24 cellular contexts compared by ENCODE assay signal in the genomic region with DNA sequence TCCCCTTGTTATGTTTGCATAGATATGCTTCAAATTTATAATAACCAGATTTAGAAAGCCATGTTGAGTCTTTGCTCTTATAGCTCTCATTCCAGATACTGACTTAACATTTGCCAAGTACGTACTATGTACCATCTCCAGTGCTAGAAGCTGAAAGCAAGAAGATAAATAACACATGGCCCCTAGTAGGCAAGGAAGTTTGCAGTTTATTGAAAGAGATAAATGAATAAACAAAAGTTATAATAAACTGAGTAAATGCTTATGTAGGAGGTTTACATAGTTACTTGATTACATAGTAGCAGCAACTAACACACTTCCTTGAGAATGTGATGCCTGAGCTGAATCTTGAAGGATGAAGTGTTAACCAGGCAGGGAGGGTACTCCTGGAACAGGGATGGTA.
DNase-seq lines count a peak whose midpoint lies in the region; ATAC-seq, FAIRE-seq and TF ChIP-seq lines count a peak whose summit lies in the region.
"Had no signal": no experiment of that assay in that cellular context is flagged by ENCODE, and none has a peak within 500 bp of the region (broad histone marks: within the 10 kb centered on the region; RNA-seq: fewer than 3 reads in every experiment).

No MANE protein-coding gene starts in this region.

- H3K9ac ChIP-seq in keratinocyte (ENCODE audit: control insufficient read depth, extremely low read depth, insufficient read depth, low read length) (no peak overlapping the region), smooth muscle cell (ENCODE audit: low read depth) (no peak overlapping the region)
- H3K9ac ChIP-seq: BLaER1 had no signal

- 39% methylated on average over 1 of the region's 1 CpG for WGBS in smooth muscle cell (ENCODE audit: low lambda C conversion rate)

- no peaks in the 10 kb centered on the region for H3K9me1 ChIP-seq in keratinocyte (ENCODE audit: control insufficient read depth, extremely low read depth, insufficient read depth, low read length)

- H4K20me1 ChIP-seq in keratinocyte (ENCODE audit: control insufficient read depth, extremely low read depth, insufficient read depth, low read length), result no peaks in the 10 kb centered on the region
- H4K20me1 ChIP-seq in smooth muscle cell (ENCODE audit: low read depth), result no peaks in the 10 kb centered on the region
- H4K20me1 ChIP-seq: BLaER1 had no signal

- DNase-seq in amniotic epithelial cell (ENCODE audit: low read depth) (peak; percentile 29), keratinocyte (ENCODE audit: low read depth, low spot score) (no peak), smooth muscle cell (lab: John Stamatoyannopoulos, UW; ENCODE audit: unreplicated experiment) (no peak), NCI-H526 (lab: John Stamatoyannopoulos, UW) (no peak)
- DNase-seq: 8988T; ACHN; BE2C; C1 segment of cervical spinal cord; CD4-positive, alpha-beta memory T cell; CD4-positive, CD25-positive, alpha-beta regulatory T cell; CD8-positive, alpha-beta memory T cell; COR-L47; DMS 273 treated with DMSO at 0.1 percent for 48 hours; DMS153; DMS79 treated with DMSO at 0.1 percent for 48 hours; GF-D8 had no signal

- no peak overlapping the region for H3K27ac Mint-ChIP-seq in stimulated activated memory B cell treated with anti-CD40 and anti-IgM and Interleukin-4, amounts not matched to agents 10 μg/mL and 1 μg/mL and 100 μg/mL, for 72 hours
- H3K27ac Mint-ChIP-seq: CD14-positive monocyte; CD4-positive, alpha-beta memory T cell; CD4-positive, CD25-positive, alpha-beta regulatory T cell; CD8-positive, alpha-beta memory T cell had no signal

- no peaks in the 10 kb centered on the region for H3K27me3 Mint-ChIP-seq in stimulated activated memory B cell treated with anti-CD40 and anti-IgM and Interleukin-4, amounts not matched to agents 10 μg/mL and 1 μg/mL and 100 μg/mL, for 72 hours
- H3K27me3 Mint-ChIP-seq: CD4-positive, CD25-positive, alpha-beta regulatory T cell had no signal

- H3K36me3 Mint-ChIP-seq in stimulated activated memory B cell treated with anti-CD40 and anti-IgM and Interleukin-4, amounts not matched to agents 10 μg/mL and 1 μg/mL and 100 μg/mL, for 72 hours, result no peaks in the 10 kb centered on the region
- H3K36me3 Mint-ChIP-seq: CD14-positive monocyte; CD4-positive, alpha-beta memory T cell; CD4-positive, CD25-positive, alpha-beta regulatory T cell; CD8-positive, alpha-beta memory T cell had no signal

- H3F3A ChIP-seq in smooth muscle cell (ENCODE audit: low read depth), result no peaks in the 10 kb centered on the region

- no peak overlapping the region for H3K4me3 Mint-ChIP-seq in stimulated activated memory B cell treated with anti-CD40 and anti-IgM and Interleukin-4, amounts not matched to agents 10 μg/mL and 1 μg/mL and 100 μg/mL, for 72 hours
- H3K4me3 Mint-ChIP-seq: CD14-positive monocyte; CD4-positive, alpha-beta memory T cell; CD4-positive, CD25-positive, alpha-beta regulatory T cell; CD8-positive, alpha-beta memory T cell had no signal

- H3K36me3 ChIP-seq in keratinocyte (ENCODE audit: control insufficient read depth in 2 of 2, extremely low read depth in 1 of 2, insufficient read depth in 2 of 2, low read length in 2 of 2), result no peaks in the 10 kb centered on the region
- H3K36me3 ChIP-seq in smooth muscle cell (ENCODE audit: low read depth), result no peaks in the 10 kb centered on the region
- H3K36me3 ChIP-seq: BE2C, BLaER1 had no signal

- TF ChIP-seq CTCF in keratinocyte (optimal IDR thresholded peaks at IDR 0.05 in 1 of 3, IDR thresholded peaks at IDR 0.05 in 1 of 3, conservative IDR thresholded peaks at IDR 0.05 in 1 of 3; ENCODE audit: extremely low read depth in 1 of 3, insufficient read depth in 2 of 3, low read length in 3 of 3) (no peak), smooth muscle cell (IDR thresholded peaks at IDR 0.05; ENCODE audit: borderline replicate concordance, insufficient read depth, poor library complexity, severe bottlenecking) (no peak)

- H3K79me2 ChIP-seq in keratinocyte (ENCODE audit: control insufficient read depth, insufficient read depth, low read length), result no peaks in the 10 kb centered on the region
- H3K79me2 ChIP-seq in smooth muscle cell (ENCODE audit: low read depth), result no peaks in the 10 kb centered on the region

- no peaks in the 10 kb centered on the region for H3K4me1 Mint-ChIP-seq in stimulated activated memory B cell treated with anti-CD40 and anti-IgM and Interleukin-4, amounts not matched to agents 10 μg/mL and 1 μg/mL and 100 μg/mL, for 72 hours
- H3K4me1 Mint-ChIP-seq: CD4-positive, alpha-beta memory T cell; CD4-positive, CD25-positive, alpha-beta regulatory T cell; CD8-positive, alpha-beta memory T cell had no signal

- ATAC-seq in stimulated activated memory B cell treated with anti-CD40 and anti-IgM and Interleukin-4, amounts not matched to agents 10 μg/mL and 1 μg/mL and 100 μg/mL, for 72 hours, result no peak
- ATAC-seq in HG02885 (IDR thresholded peaks at IDR 0.05; ENCODE audit: poor library complexity, unreplicated experiment), result no peak

- H3K4me3 ChIP-seq in keratinocyte (ENCODE audit: control insufficient read depth in 2 of 3, extremely low read depth in 1 of 3, insufficient read depth in 2 of 3, low read depth in 1 of 3, low read length in 3 of 3), result no peak overlapping the region
- no peak overlapping the region for H3K4me3 ChIP-seq in smooth muscle cell
- H3K4me3 ChIP-seq: BLaER1 had no signal

- dilution Hi-C loops in keratinocyte (cut with MboI; ENCODE audit: extremely low pct_ligation_motif_present, low sequenced_read_pairs), result no loop called here

- H2AFZ ChIP-seq in keratinocyte (ENCODE audit: control insufficient read depth, low read length) (peak overlapping the region; percentile 27), smooth muscle cell (ENCODE audit: low read depth) (peak overlapping the region; percentile 43)

- no peak for FAIRE-seq in keratinocyte (lab: Jason Lieb, UNC)
- FAIRE-seq: A204.1, G401.6, GM12891, GM19239 had no signal

- peaks cover 3% of the 10 kb centered on the region for H3K9me3 Mint-ChIP-seq in stimulated activated memory B cell treated with anti-CD40 and anti-IgM and Interleukin-4, amounts not matched to agents 10 μg/mL and 1 μg/mL and 100 μg/mL, for 72 hours
- H3K9me3 Mint-ChIP-seq: CD8-positive, alpha-beta memory T cell had no signal

- H3K27me3 ChIP-seq in keratinocyte (ENCODE audit: control insufficient read depth, extremely low read depth, insufficient read depth, low read length) (no peaks in the 10 kb centered on the region), smooth muscle cell (ENCODE audit: low read depth) (no peaks in the 10 kb centered on the region)
- H3K27me3 ChIP-seq: BE2C, BLaER1 had no signal

- no peaks in the 10 kb centered on the region for H3K9me3 ChIP-seq in keratinocyte (ENCODE audit: control insufficient read depth, low read depth, low read length)
- H3K9me3 ChIP-seq in smooth muscle cell (replicated peaks; ENCODE audit: low read depth), result no peaks in the 10 kb centered on the region
- H3K9me3 ChIP-seq: BE2C, BLaER1 had no signal

- H3K4me1 ChIP-seq in keratinocyte (ENCODE audit: control insufficient read depth, extremely low read depth, insufficient read depth, low read length), result peaks cover 4% of the 10 kb centered on the region
- H3K4me1 ChIP-seq in smooth muscle cell (ENCODE audit: low read depth), result no peaks in the 10 kb centered on the region
- H3K4me1 ChIP-seq: BE2C, BLaER1 had no signal

- H3K4me2 ChIP-seq in keratinocyte (ENCODE audit: control insufficient read depth, extremely low read depth, insufficient read depth, low read depth, low read length), result no peak overlapping the region
- H3K4me2 ChIP-seq in smooth muscle cell, result peak overlapping the region; percentile 8
- H3K4me2 ChIP-seq: BLaER1 had no signal

- H3K27ac ChIP-seq in keratinocyte (ENCODE audit: control insufficient read depth, insufficient read depth, low read length), result no peak overlapping the region
- H3K27ac ChIP-seq in smooth muscle cell (ENCODE audit: low read depth), result no peak overlapping the region
- H3K27ac ChIP-seq: BLaER1 had no signal
